In genomic region chr1:34183381-34183780, GRCh38 we compare ENCODE assay signal across 4 cellular contexts. TPM values are rescaled to one million over a fixed set of nuclear protein-coding genes. Genes with fewer than 3 reads are reported as not detected.
"Had no signal": no experiment of that assay in that cellular context is flagged by ENCODE, and none has a peak within 500 bp of the region (broad histone marks: within the 10 kb centered on the region; RNA-seq: fewer than 3 reads in every experiment).

No MANE protein-coding gene starts in this region.

RNA-seq across cellular contexts. Expression of gene C1orf94, which starts 6.7 kb away (rescaled TPM):
- total RNA-seq: HepG2, HT-29, IMR-90, K562 had no signal

RNA-seq across cellular contexts. Expression of gene CSMD2, which starts 18.4 kb away (rescaled TPM):
- total RNA-seq: HepG2, HT-29, K562 had no signal
